12 cellular contexts compared by ENCODE assay signal in genomic region chr17:29157310-29157709, GRCh38. TPM values are rescaled to one million over a fixed set of nuclear protein-coding genes. Genes with fewer than 3 reads are reported as not detected.
DNase-seq lines count a peak whose midpoint lies in the region; ATAC-seq, FAIRE-seq and TF ChIP-seq lines count a peak whose summit lies in the region.
"Had no signal": no experiment of that assay in that cellular context is flagged by ENCODE, and none has a peak within 500 bp of the region (broad histone marks: within the 10 kb centered on the region; RNA-seq: fewer than 3 reads in every experiment).

No MANE protein-coding gene starts in this region.

- no peak for TF ChIP-seq EP300 in stomach (IDR thresholded peaks at IDR 0.05)

- peak overlapping the region; percentile 95 for H3K27ac Mint-ChIP-seq in HFFc6
- peak overlapping the region; percentile 50 for H3K27ac Mint-ChIP-seq in activated T-helper 1 cell treated with anti-CD3 and anti-CD28 coated beads, Interleukin-12 subunit alpha, Interleukin-12 subunit beta, Interleukin-2, Interleukin-4 antibody, amounts not matched to agents 30 ng/mL and 10 ng/mL and 1 ng/mL, durations not matched to agents 14 hours and 24 hours and 36 hours
- H3K27ac Mint-ChIP-seq: CD4-positive, alpha-beta T cell had no signal

- intact Hi-C loops in activated T-helper 1 cell treated with anti-CD3 and anti-CD28 coated beads, Interleukin-12 subunit alpha, Interleukin-12 subunit beta, Interleukin-2, Interleukin-4 antibody, amounts not matched to agents 30 ng/mL and 10 ng/mL and 1 ng/mL, durations not matched to agents 14 hours and 24 hours and 36 hours (cut with micrococcal nuclease): no loop called here
- intact Hi-C loops in stomach (cut with DNase I; ENCODE audit: low total_unique reads): no loop called here
- intact Hi-C loops in PC-3 (cut with micrococcal nuclease): no loop called here

- no peak for TF ChIP-seq POLR2A in stomach (IDR thresholded peaks at IDR 0.05)

- H3K27me3 ChIP-seq in keratinocyte (ENCODE audit: control insufficient read depth, extremely low read depth, insufficient read depth, low read length) (no peaks in the 10 kb centered on the region), stomach (no peaks in the 10 kb centered on the region), PC-3 (ENCODE audit: low read length) (no peaks in the 10 kb centered on the region)
- H3K27me3 ChIP-seq: colonic mucosa had no signal

- WGBS in stomach, 5 donors: 79 to 100% (median 95%) methylated on average over 1 of the region's 1 CpG

- H3K4me1 ChIP-seq in keratinocyte (ENCODE audit: control insufficient read depth, extremely low read depth, insufficient read depth, low read length) (peaks cover 70% of the 10 kb centered on the region), stomach (peaks cover 71 to 79% (median 75%) of the 10 kb centered on the region in 4 donors), PC-3 (ENCODE audit: insufficient read depth, low read length) (peaks cover 41% of the 10 kb centered on the region)

- H3K36me3 Mint-ChIP-seq in HFFc6 (ENCODE audit: low read depth): no peaks in the 10 kb centered on the region
- H3K36me3 Mint-ChIP-seq in activated T-helper 1 cell treated with anti-CD3 and anti-CD28 coated beads, Interleukin-12 subunit alpha, Interleukin-12 subunit beta, Interleukin-2, Interleukin-4 antibody, amounts not matched to agents 30 ng/mL and 10 ng/mL and 1 ng/mL, durations not matched to agents 14 hours and 24 hours and 36 hours (ENCODE audit: low read depth): no peaks in the 10 kb centered on the region

- CTCF ChIA-PET in PC-3 (lab: Charles Lee): no interaction called here

- TF ChIP-seq CTCF in HFFc6 (IDR thresholded peaks at IDR 0.05): no peak
- TF ChIP-seq CTCF in keratinocyte (optimal IDR thresholded peaks at IDR 0.05 in 1 of 3, IDR thresholded peaks at IDR 0.05 in 1 of 3, conservative IDR thresholded peaks at IDR 0.05 in 1 of 3; ENCODE audit: extremely low read depth in 1 of 3, insufficient read depth in 2 of 3, low read length in 3 of 3): no peak
- no peak for TF ChIP-seq CTCF in stomach (IDR thresholded peaks at IDR 0.05)
- TF ChIP-seq CTCF in PC-3 (conservative IDR thresholded peaks at IDR 0.05; ENCODE audit: low read depth, low read length): no peak

- H3K36me3 ChIP-seq in keratinocyte (ENCODE audit: control insufficient read depth in 2 of 2, extremely low read depth in 1 of 2, insufficient read depth in 2 of 2, low read length in 2 of 2): peaks cover 11 to 13% of the 10 kb centered on the region in 2 experiments
- no peaks in the 10 kb centered on the region for H3K36me3 ChIP-seq in stomach
- no peaks in the 10 kb centered on the region for H3K36me3 ChIP-seq in PC-3 (ENCODE audit: low read depth, low read length)
- H3K36me3 ChIP-seq: colonic mucosa had no signal

- peaks cover 86% of the 10 kb centered on the region for H3K79me2 ChIP-seq in keratinocyte (ENCODE audit: control insufficient read depth, insufficient read depth, low read length)
- peaks cover 41% of the 10 kb centered on the region for H3K79me2 ChIP-seq in PC-3 (ENCODE audit: low read length)

- H3K9me3 Mint-ChIP-seq in HFFc6: no peaks in the 10 kb centered on the region
- no peaks in the 10 kb centered on the region for H3K9me3 Mint-ChIP-seq in activated T-helper 1 cell treated with anti-CD3 and anti-CD28 coated beads, Interleukin-12 subunit alpha, Interleukin-12 subunit beta, Interleukin-2, Interleukin-4 antibody, amounts not matched to agents 30 ng/mL and 10 ng/mL and 1 ng/mL, durations not matched to agents 14 hours and 24 hours and 36 hours
- H3K9me3 Mint-ChIP-seq: CD4-positive, alpha-beta T cell had no signal

- DNase-seq in HFFc6 (no peak), keratinocyte (ENCODE audit: low read depth, low spot score) (no peak), stomach (no peak), NCI-H526 treated with DMSO at 0.1 percent for 48 hours (lab: John Stamatoyannopoulos, UW) (no peak), mesenteric fat pad (ENCODE audit: low spot score) (no peak), PC-3 (no peak)
- no peak for DNase-seq in activated T-helper 1 cell treated with anti-CD3 and anti-CD28 coated beads, Interleukin-12 subunit alpha, Interleukin-12 subunit beta, Interleukin-2, Interleukin-4 antibody, amounts not matched to agents 30 ng/mL and 10 ng/mL and 1 ng/mL, durations not matched to agents 14 hours and 24 hours and 36 hours (ENCODE audit: low spot score)
- DNase-seq: activated CD8-positive, alpha-beta memory T cell treated with anti-CD3 and anti-CD28 coated beads, Interleukin-2, amount 50 U/mL, for 4 hours; CD4-positive, alpha-beta T cell; colonic mucosa; SK-N-SH had no signal

- peaks cover 74% of the 10 kb centered on the region for H3K4me1 Mint-ChIP-seq in HFFc6 (ENCODE audit: low read depth)
- peaks cover 54% of the 10 kb centered on the region for H3K4me1 Mint-ChIP-seq in activated T-helper 1 cell treated with anti-CD3 and anti-CD28 coated beads, Interleukin-12 subunit alpha, Interleukin-12 subunit beta, Interleukin-2, Interleukin-4 antibody, amounts not matched to agents 30 ng/mL and 10 ng/mL and 1 ng/mL, durations not matched to agents 14 hours and 24 hours and 36 hours (ENCODE audit: low read depth)

- H3K9me3 ChIP-seq in keratinocyte (ENCODE audit: control insufficient read depth, low read depth, low read length) (no peaks in the 10 kb centered on the region), stomach (no peaks in the 10 kb centered on the region), PC-3 (ENCODE audit: low read length) (no peaks in the 10 kb centered on the region)
- H3K9me3 ChIP-seq: colonic mucosa, SK-N-SH had no signal

- H3K9ac ChIP-seq in keratinocyte (ENCODE audit: control insufficient read depth, extremely low read depth, insufficient read depth, low read length): no peak overlapping the region
- H3K9ac ChIP-seq in PC-3 (ENCODE audit: low read length): no peak overlapping the region
- H3K9ac ChIP-seq: SK-N-SH had no signal

- dilution Hi-C loops in keratinocyte (cut with MboI; ENCODE audit: extremely low pct_ligation_motif_present, low sequenced_read_pairs): no loop called here

- H3K4me3 ChIP-seq in keratinocyte (ENCODE audit: control insufficient read depth in 2 of 3, extremely low read depth in 1 of 3, insufficient read depth in 2 of 3, low read depth in 1 of 3, low read length in 3 of 3): no peak overlapping the region
- H3K4me3 ChIP-seq in stomach: no peak overlapping the region
- H3K4me3 ChIP-seq in PC-3 (ENCODE audit: low read length): no peak overlapping the region
- H3K4me3 ChIP-seq: colonic mucosa had no signal

- H3K4me3 Mint-ChIP-seq in HFFc6: no peak overlapping the region
- H3K4me3 Mint-ChIP-seq in activated T-helper 1 cell treated with anti-CD3 and anti-CD28 coated beads, Interleukin-12 subunit alpha, Interleukin-12 subunit beta, Interleukin-2, Interleukin-4 antibody, amounts not matched to agents 30 ng/mL and 10 ng/mL and 1 ng/mL, durations not matched to agents 14 hours and 24 hours and 36 hours: no peak overlapping the region
- H3K4me3 Mint-ChIP-seq: CD4-positive, alpha-beta T cell had no signal

- FAIRE-seq in keratinocyte (lab: Jason Lieb, UNC): peak; percentile 29
- FAIRE-seq: GM12892 had no signal

- ATAC-seq in PC-3: no peak

- H4K20me1 ChIP-seq in keratinocyte (ENCODE audit: control insufficient read depth, extremely low read depth, insufficient read depth, low read length) (no peaks in the 10 kb centered on the region), PC-3 (ENCODE audit: low read length) (no peaks in the 10 kb centered on the region)

- H3K4me2 ChIP-seq in keratinocyte (ENCODE audit: control insufficient read depth, extremely low read depth, insufficient read depth, low read depth, low read length): peak overlapping the region; percentile 4
- H3K4me2 ChIP-seq in PC-3 (ENCODE audit: low read length): no peak overlapping the region
- H3K4me2 ChIP-seq: SK-N-SH had no signal

- no TSS peak for BruUV-seq in PC-3 (replicated peaks; lab: Mats Ljungman, UMichigan)

- H2AFZ ChIP-seq in keratinocyte (ENCODE audit: control insufficient read depth, low read length): no peak overlapping the region
- no peak overlapping the region for H2AFZ ChIP-seq in PC-3 (ENCODE audit: low read length)

- POLR2A ChIA-PET in PC-3 (lab: Charles Lee; ENCODE audit: unreplicated experiment): no interaction called here

- H3K27ac ChIP-seq in keratinocyte (ENCODE audit: control insufficient read depth, insufficient read depth, low read length) (peak overlapping the region; percentile 90), stomach (peak overlapping the region in 4 of 5 donors; percentile 78 to 82 (median 80)), PC-3 (ENCODE audit: low read length) (no peak overlapping the region)

- peaks cover 2% of the 10 kb centered on the region for H3K27me3 Mint-ChIP-seq in HFFc6 (ENCODE audit: insufficient read depth)
- no peaks in the 10 kb centered on the region for H3K27me3 Mint-ChIP-seq in activated T-helper 1 cell treated with anti-CD3 and anti-CD28 coated beads, Interleukin-12 subunit alpha, Interleukin-12 subunit beta, Interleukin-2, Interleukin-4 antibody, amounts not matched to agents 30 ng/mL and 10 ng/mL and 1 ng/mL, durations not matched to agents 14 hours and 24 hours and 36 hours (ENCODE audit: insufficient read depth)
- H3K27me3 Mint-ChIP-seq: CD4-positive, alpha-beta T cell had no signal

- H3K9me1 ChIP-seq in keratinocyte (ENCODE audit: control insufficient read depth, extremely low read depth, insufficient read depth, low read length): no peaks in the 10 kb centered on the region

- no peaks in the 10 kb centered on the region for H3K9me2 ChIP-seq in PC-3 (replicated peaks; ENCODE audit: low read length)
- H3K9me2 ChIP-seq: SK-N-SH had no signal

- no peaks in the 10 kb centered on the region for H3F3A ChIP-seq in PC-3 (ENCODE audit: low read length, unreplicated experiment)

RNA-seq across cellular contexts. Expression of gene MYO18A, which starts 22.9 kb away (rescaled TPM):
- 10 to 100 TPM; 39.2 to 57.7 (median 42.9) TPM for total RNA-seq in HFFc6 (2021; fragmentation: NEBNext Ultra II Directional; extraction: Animal tissue kit (Norgen Biotek cat#: 25700))
- total RNA-seq in activated T-helper 1 cell treated with anti-CD3 and anti-CD28 coated beads, Interleukin-12 subunit alpha, Interleukin-12 subunit beta, Interleukin-2, Interleukin-4 antibody, amounts not matched to agents 30 ng/mL and 10 ng/mL and 1 ng/mL, durations not matched to agents 14 hours and 24 hours and 36 hours: 38.2 and 40.5 TPM in 2 replicates
- polyA plus RNA-seq in keratinocyte: 18.4 to 26.6 TPM (median 20.0 TPM) in 3 replicates
- 132 TPM for polyA plus RNA-seq in keratinocyte (2011; ENCODE audit: low read depth)
- polyA plus RNA-seq in keratinocyte (2011; cell fraction: cytosol; rRNA removed): 13.5 and 22.0 TPM in 2 replicates
- polyA plus RNA-seq in keratinocyte (2011; cell fraction: nucleus; rRNA removed): 129 and 141 TPM in 2 replicates
- 70.9 and 78.4 TPM in 2 replicates for polyA plus RNA-seq in keratinocyte (2012; ENCODE audit: low replicate concordance)
- polyA minus RNA-seq in keratinocyte: 43.5 to 142 TPM (median 64.0 TPM) in 3 replicates
- polyA minus RNA-seq in keratinocyte (2011; cell fraction: cytosol; rRNA and poly(A)+ RNA removed): 32.6 TPM
- 71.2 and 113 TPM in 2 replicates for polyA minus RNA-seq in keratinocyte (2011; cell fraction: nucleus; rRNA and poly(A)+ RNA removed)
- total RNA-seq in stomach: 100 to 1,000 TPM in 3 of 5 donors, 10 to 100 TPM in 2; 42.8 to 305 (median 121) TPM
- polyA plus RNA-seq in stomach: 10 to 100 TPM; 16.5 to 30.3 (median 28.2) TPM
- total RNA-seq in mesenteric fat pad: 48.6 TPM
- total RNA-seq in PC-3 (2014; rRNA removed): 28.0 and 36.1 TPM in 2 replicates
